8 cellular contexts compared by ENCODE assay signal in the genomic region with DNA sequence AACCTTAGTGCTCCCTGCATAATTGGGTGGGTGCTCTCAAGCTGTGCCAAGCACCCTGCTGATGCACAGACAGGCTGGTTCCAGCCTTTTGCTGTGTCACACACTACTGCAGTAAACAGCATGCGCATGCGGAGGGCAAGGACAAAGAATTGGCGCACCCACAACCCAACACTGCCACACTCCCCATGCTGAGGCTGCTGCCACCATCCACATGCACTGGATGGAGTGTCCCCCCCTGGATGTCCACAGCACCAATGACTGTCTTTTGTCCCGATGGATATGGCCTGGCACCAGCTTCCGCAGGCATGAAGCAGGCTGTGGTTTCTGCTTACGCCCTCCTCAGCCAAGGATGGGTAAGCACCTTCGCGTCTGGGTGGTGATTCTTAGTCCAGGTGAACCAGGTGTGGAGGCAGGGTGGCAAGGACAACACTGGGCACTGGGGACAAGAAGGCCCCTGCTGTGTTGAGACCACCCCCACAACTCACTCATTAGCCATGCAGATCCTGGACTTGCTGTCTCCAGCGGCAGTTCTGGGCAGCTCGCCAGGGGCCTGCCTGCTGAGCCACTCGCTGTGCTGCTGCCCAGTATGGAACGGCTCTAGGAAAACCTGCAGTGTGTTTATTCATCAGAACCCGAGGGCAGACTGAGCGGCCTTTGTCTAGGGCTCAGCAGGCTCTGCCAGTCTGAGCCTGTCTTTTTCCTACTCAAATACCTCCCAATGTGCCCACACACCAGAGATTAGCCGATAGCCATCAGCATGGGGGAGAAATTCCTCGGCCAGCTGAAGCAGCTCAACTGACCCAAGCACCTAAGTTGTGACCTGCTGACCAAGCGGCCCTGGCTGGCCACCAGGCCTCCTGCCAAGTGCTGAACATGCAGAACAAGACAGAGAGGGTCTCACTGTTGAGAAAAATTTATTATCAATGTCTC. TPM values are rescaled to one million over a fixed set of nuclear protein-coding genes. Genes with fewer than 3 reads are reported as not detected.
A peak's percentile ranks its signal among the peaks of the same experiment; 100 is the strongest.
DNase-seq lines count a peak whose midpoint lies in the region; ATAC-seq and TF ChIP-seq lines count a peak whose summit lies in the region.

No MANE protein-coding gene starts in this region.

- no peak for TF ChIP-seq CTCF in GM13977 (IDR thresholded peaks at IDR 0.05; ENCODE audit: extremely low read depth, insufficient read depth, missing control alignments)

- no peaks in the 10 kb centered on the region for H3K9me3 ChIP-seq in T-helper 17 cell (ENCODE audit: control insufficient read depth, low read length, poor library complexity, severe bottlenecking)

- H3K4me1 Mint-ChIP-seq in T-helper 17 cell, result peaks cover 9% of the 10 kb centered on the region

- in situ Hi-C loops in GM13977 (cut with MboI; ENCODE audit: low pct_unique_long_range_greater_than_20kb, low sequenced_read_pairs, unreplicated experiment), result no loop called here

- H3K27me3 Mint-ChIP-seq in T-helper 17 cell, result no peaks in the 10 kb centered on the region

- no peak overlapping the region for H3K27ac Mint-ChIP-seq in T-helper 17 cell

- intact Hi-C loops in head of caudate nucleus (cut with DNase I), result no loop called here

- ATAC-seq in T-helper 17 cell, result no peak
- ATAC-seq in HG03469 (IDR thresholded peaks at IDR 0.05; ENCODE audit: unreplicated experiment), result no peak

- H3K4me3 Mint-ChIP-seq in T-helper 17 cell, result peak overlapping the region; percentile 9

- DNase-seq in HT1080 (ENCODE audit: low read depth), result peak; percentile 24
- DNase-seq in T-helper 17 cell, result no peak
- DNase-seq in head of caudate nucleus, result peak; percentile 92 to 99 (median 97)
- DNase-seq in renal cortical epithelial cell (ENCODE audit: low read depth), result peak; percentile 86
- no peak for DNase-seq in activated CD4-positive, alpha-beta T cell treated with anti-CD3 and anti-CD28 coated beads, Interleukin-2, amount 50 U/mL, for 4 hours
- DNase-seq in GM13977 (ENCODE audit: low spot score), result no peak
- DNase-seq in activated gamma-delta T cell treated with Interleukin-2 at 50 U/mL for 16 hours, result no peak

- H3K36me3 Mint-ChIP-seq in T-helper 17 cell (ENCODE audit: low read depth), result peaks cover 11% of the 10 kb centered on the region

RNA-seq across cellular contexts. Expression of gene NAP1L4, which starts 8.2 kb away (rescaled TPM):
- total RNA-seq in HT1080 (2014; rRNA removed; shearing (Covaris generic)), result 113 and 119 TPM in 2 replicates
- polyA plus RNA-seq in HT1080 (2015; cell fraction: cytosol; rRNA removed), result 131 and 149 TPM in 2 replicates
- polyA plus RNA-seq in HT1080 (2015; cell fraction: nucleus; rRNA removed), result 148 and 163 TPM in 2 replicates
- total RNA-seq in T-helper 17 cell, result 100 to 1,000 TPM; 229 to 275 TPM
- 144 and 273 TPM in 2 replicates for total RNA-seq in renal cortical epithelial cell

RNA-seq across cellular contexts. Expression of gene CARS1, which starts 56.9 kb away (rescaled TPM):
- total RNA-seq in HT1080 (2014; rRNA removed; shearing (Covaris generic)), result 83.1 and 91.5 TPM in 2 replicates
- polyA plus RNA-seq in HT1080 (2015; cell fraction: cytosol; rRNA removed), result 144 and 166 TPM in 2 replicates
- polyA plus RNA-seq in HT1080 (2015; cell fraction: nucleus; rRNA removed), result 436 and 437 TPM in 2 replicates
- 10 to 100 TPM; 41.4 to 52.0 TPM for total RNA-seq in T-helper 17 cell
- 52.4 and 63.7 TPM in 2 replicates for total RNA-seq in renal cortical epithelial cell

Comparison
In these comparisons a context has a peak if more than half of its experiments do, and no peak if none do; other contexts are left out.
1. DNase-seq: peak in HT1080 (single experiment), head of caudate nucleus (42 of 42) and renal cortical epithelial cell (single experiment); none in T-helper 17 cell (0 of 3), activated CD4-positive, alpha-beta T cell treated with anti-CD3 and anti-CD28 coated beads, Interleukin-2, amount 50 U/mL, for 4 hours (0 of 2), GM13977 (single experiment) and activated gamma-delta T cell treated with Interleukin-2 at 50 U/mL for 16 hours (single experiment).